2 cellular contexts compared by ENCODE assay signal in the genomic region with DNA sequence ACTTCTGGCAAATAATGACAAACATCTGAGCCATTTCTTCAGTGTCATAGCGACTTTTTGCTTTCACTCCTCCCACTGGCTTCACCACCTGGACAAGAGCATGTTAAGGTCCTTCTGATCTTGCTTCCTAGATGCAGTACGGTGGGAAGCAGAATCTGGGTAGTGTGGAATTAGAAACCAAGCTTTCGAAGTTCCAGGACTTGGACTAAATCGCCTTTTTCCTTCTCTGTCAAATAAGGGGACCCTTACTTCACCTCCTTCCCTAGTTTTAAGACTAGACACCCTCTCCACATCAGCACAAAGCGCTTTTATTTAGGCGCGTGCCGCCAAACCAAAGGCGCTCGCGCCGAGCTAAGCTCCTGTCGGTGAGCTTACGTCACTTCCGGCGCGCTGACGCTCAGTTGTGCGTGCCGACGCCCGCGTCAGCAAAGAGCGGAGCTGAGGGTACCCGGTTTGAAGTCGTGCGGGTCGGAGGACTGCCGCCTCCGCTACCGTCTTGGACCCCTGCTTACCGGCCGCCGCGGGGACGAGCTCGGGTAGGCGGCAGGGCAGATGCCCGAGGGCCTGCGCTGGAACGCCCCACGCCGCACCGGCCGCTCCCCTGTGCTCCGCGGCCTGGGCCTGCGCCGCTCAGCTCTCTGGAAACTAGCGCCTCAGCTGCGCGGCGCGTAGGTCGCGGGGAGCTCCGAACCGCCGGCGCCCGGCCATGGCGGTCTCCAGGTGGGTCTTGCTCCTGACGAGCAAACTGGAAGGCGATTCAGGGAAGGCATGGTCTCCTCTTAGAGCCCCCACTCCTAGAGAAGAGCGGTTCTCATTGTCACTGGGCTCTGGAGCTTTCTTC.
TF ChIP-seq lines count a peak whose summit lies in the region.

A gene (plus strand): TSS at position 400 of the 841 bp plus-strand sequence. CDS start 307 bp downstream, at position 707.

TF ChIP-seq in IMR-90, 13 proteins besides CTCF, POLR2A, EP300 and RAD21 (continued from another document):
- TF ChIP-seq, protein P1, sequence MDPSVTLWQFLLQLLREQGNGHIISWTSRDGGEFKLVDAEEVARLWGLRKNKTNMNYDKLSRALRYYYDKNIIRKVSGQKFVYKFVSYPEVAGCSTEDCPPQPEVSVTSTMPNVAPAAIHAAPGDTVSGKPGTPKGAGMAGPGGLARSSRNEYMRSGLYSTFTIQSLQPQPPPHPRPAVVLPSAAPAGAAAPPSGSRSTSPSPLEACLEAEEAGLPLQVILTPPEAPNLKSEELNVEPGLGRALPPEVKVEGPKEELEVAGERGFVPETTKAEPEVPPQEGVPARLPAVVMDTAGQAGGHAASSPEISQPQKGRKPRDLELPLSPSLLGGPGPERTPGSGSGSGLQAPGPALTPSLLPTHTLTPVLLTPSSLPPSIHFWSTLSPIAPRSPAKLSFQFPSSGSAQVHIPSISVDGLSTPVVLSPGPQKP (IDR thresholded peaks at IDR 0.05; ENCODE audit: borderline replicate concordance, low read depth, low read length): no peak
- TF ChIP-seq, protein P2, sequence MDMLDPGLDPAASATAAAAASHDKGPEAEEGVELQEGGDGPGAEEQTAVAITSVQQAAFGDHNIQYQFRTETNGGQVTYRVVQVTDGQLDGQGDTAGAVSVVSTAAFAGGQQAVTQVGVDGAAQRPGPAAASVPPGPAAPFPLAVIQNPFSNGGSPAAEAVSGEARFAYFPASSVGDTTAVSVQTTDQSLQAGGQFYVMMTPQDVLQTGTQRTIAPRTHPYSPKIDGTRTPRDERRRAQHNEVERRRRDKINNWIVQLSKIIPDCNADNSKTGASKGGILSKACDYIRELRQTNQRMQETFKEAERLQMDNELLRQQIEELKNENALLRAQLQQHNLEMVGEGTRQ (IDR thresholded peaks at IDR 0.05; ENCODE audit: low read depth, low read length): peak; percentile 25; the same call in 1 of the 2 replicates
- TF ChIP-seq CEBPB (IDR thresholded peaks at IDR 0.05; ENCODE audit: low read depth, low read length): peak; percentile 30; the same call in 1 of the 2 replicates
- TF ChIP-seq MAFK (IDR thresholded peaks at IDR 0.05; ENCODE audit: low read depth, low read length): peak; percentile 44; the same call in 1 of the 2 replicates
- TF ChIP-seq NFE2L2 (IDR thresholded peaks at IDR 0.05; ENCODE audit: low read depth, low read length): 0 out of 2 replicates have a peak, but pooled peaks have one; percentile 16

TF ChIP-seq in PFSK-1, 5 proteins besides CTCF, POLR2A, EP300 and RAD21 (continued from another document):
- TF ChIP-seq, protein P3, sequence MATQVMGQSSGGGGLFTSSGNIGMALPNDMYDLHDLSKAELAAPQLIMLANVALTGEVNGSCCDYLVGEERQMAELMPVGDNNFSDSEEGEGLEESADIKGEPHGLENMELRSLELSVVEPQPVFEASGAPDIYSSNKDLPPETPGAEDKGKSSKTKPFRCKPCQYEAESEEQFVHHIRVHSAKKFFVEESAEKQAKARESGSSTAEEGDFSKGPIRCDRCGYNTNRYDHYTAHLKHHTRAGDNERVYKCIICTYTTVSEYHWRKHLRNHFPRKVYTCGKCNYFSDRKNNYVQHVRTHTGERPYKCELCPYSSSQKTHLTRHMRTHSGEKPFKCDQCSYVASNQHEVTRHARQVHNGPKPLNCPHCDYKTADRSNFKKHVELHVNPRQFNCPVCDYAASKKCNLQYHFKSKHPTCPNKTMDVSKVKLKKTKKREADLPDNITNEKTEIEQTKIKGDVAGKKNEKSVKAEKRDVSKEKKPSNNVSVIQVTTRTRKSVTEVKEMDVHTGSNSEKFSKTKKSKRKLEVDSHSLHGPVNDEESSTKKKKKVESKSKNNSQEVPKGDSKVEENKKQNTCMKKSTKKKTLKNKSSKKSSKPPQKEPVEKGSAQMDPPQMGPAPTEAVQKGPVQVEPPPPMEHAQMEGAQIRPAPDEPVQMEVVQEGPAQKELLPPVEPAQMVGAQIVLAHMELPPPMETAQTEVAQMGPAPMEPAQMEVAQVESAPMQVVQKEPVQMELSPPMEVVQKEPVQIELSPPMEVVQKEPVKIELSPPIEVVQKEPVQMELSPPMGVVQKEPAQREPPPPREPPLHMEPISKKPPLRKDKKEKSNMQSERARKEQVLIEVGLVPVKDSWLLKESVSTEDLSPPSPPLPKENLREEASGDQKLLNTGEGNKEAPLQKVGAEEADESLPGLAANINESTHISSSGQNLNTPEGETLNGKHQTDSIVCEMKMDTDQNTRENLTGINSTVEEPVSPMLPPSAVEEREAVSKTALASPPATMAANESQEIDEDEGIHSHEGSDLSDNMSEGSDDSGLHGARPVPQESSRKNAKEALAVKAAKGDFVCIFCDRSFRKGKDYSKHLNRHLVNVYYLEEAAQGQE (IDR thresholded peaks at IDR 0.05; ENCODE audit: insufficient read depth in 1 of 2, low read depth in 2 of 2, low read length in 2 of 2): 0 out of 4 replicates have a peak, but pooled peaks of 1 of the 2 experiments have one; percentile 12
- TF ChIP-seq SIN3A (IDR thresholded peaks at IDR 0.05; ENCODE audit: borderline replicate concordance, insufficient read depth, low read length): no peak; the same call in 1 of the 2 replicates
- peak; percentile 97 for TF ChIP-seq POLR2AphosphoS5 (IDR thresholded peaks at IDR 0.05; ENCODE audit: low read depth, low read length)
